In the genomic region with DNA sequence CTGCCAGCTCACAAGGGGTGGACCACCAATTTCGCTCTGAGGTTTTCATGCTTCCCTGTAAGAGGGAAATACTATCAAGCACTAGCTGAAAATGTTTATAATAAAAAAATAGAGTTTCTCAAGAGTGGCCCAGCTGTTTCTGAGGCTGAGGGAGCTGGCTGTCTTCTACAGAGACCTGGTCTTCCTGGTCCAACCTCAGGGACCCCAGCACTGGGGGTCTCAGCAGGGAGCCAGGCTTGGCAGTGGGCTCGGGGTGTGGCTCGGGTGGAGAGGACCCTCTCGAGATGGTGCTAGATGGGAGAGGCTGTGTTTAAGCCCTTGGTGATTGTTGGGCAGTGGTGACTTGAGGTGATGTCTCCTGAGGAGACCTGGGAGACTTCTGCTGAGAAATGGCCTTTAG, we compare ENCODE assay signal across 22 cellular contexts.
A peak's percentile ranks its signal among the peaks of the same experiment; 100 is the strongest.
DNase-seq lines count a peak whose midpoint lies in the region; FAIRE-seq and TF ChIP-seq lines count a peak whose summit lies in the region.
"Had no signal": no experiment of that assay in that cellular context is flagged by ENCODE, and none has a peak within 500 bp of the region (broad histone marks: within the 10 kb centered on the region; RNA-seq: fewer than 3 reads in every experiment).

No MANE protein-coding gene starts in this region.

- TF ChIP-seq CTCF in CD14-positive monocyte (IDR thresholded peaks at IDR 0.05): no peak
- TF ChIP-seq CTCF in kidney (IDR thresholded peaks at IDR 0.05; ENCODE audit: borderline replicate concordance, extremely low read depth, insufficient read depth): no peak
- TF ChIP-seq CTCF in sigmoid colon (IDR thresholded peaks at IDR 0.05): no peak
- no peak for TF ChIP-seq CTCF in osteoblast (IDR thresholded peaks at IDR 0.05; ENCODE audit: extremely low read depth, low read depth, low read length)

- no peaks in the 10 kb centered on the region for H3K36me3 ChIP-seq in kidney (ENCODE audit: control insufficient read depth in 1 of 2, insufficient read depth in 2 of 2, low read length in 2 of 2)
- no peaks in the 10 kb centered on the region for H3K36me3 ChIP-seq in sigmoid colon
- H3K36me3 ChIP-seq in mesendoderm (ENCODE audit: control insufficient read depth, insufficient read depth, low read length): no peaks in the 10 kb centered on the region
- H3K36me3 ChIP-seq in osteoblast (ENCODE audit: insufficient read depth, low read length): no peaks in the 10 kb centered on the region
- H3K36me3 ChIP-seq: BE2C; BLaER1 treated with 17β-estradiol and CSF1 and Interleukin-3, amounts not matched to agents 10 nM and 100 nM; HAP-1 had no signal

- H3K4me1 ChIP-seq in kidney (ENCODE audit: control insufficient read depth in 1 of 2, insufficient read depth in 1 of 2, low read depth in 1 of 2, low read length in 2 of 2) (no peaks in the 10 kb centered on the region), sigmoid colon (no peaks in the 10 kb centered on the region), mesendoderm (ENCODE audit: control insufficient read depth, low read depth, low read length) (no peaks in the 10 kb centered on the region), osteoblast (ENCODE audit: insufficient read depth, low read length) (no peaks in the 10 kb centered on the region)
- H3K4me1 ChIP-seq: BE2C, HAP-1 had no signal

- no peak overlapping the region for H3K56ac ChIP-seq in mesendoderm (ENCODE audit: low read length)

- H3K4me2 ChIP-seq in mesendoderm (ENCODE audit: low read length) (no peak overlapping the region), osteoblast (ENCODE audit: insufficient read depth, low read length) (no peak overlapping the region)
- H3K4me2 ChIP-seq: A549; BLaER1 treated with 17β-estradiol and CSF1 and Interleukin-3, amounts not matched to agents 10 nM and 100 nM; GM23338 had no signal

- H3K23ac ChIP-seq in mesendoderm (ENCODE audit: low read length): no peak overlapping the region

- no peak overlapping the region for H3K18ac ChIP-seq in mesendoderm (ENCODE audit: low read length)

- no peak overlapping the region for H4K5ac ChIP-seq in mesendoderm (ENCODE audit: low read length)

- H3K4me1 Mint-ChIP-seq in CD14-positive monocyte: no peaks in the 10 kb centered on the region
- H3K4me1 Mint-ChIP-seq: CD4-positive, alpha-beta memory T cell; GM23338 had no signal

- no peak overlapping the region for H3K4ac ChIP-seq in mesendoderm (ENCODE audit: low read depth, low read length)

- H3K9me3 ChIP-seq in kidney (ENCODE audit: control insufficient read depth in 1 of 2, low read length in 2 of 2): peaks cover 0 to 12% of the 10 kb centered on the region in 2 donors
- H3K9me3 ChIP-seq in sigmoid colon: peaks cover 0 to 6% (median 0%) of the 10 kb centered on the region in 4 donors
- peaks cover 3% of the 10 kb centered on the region for H3K9me3 ChIP-seq in osteoblast (ENCODE audit: low read depth, low read length)
- H3K9me3 ChIP-seq: BE2C, HAP-1 had no signal

- no peak for TF ChIP-seq EP300 in sigmoid colon (IDR thresholded peaks at IDR 0.05)

- DNase-seq in CD14-positive monocyte (ENCODE audit: low spot score): peak; percentile 8
- peak; percentile 15 for DNase-seq in kidney
- DNase-seq in sigmoid colon: peak; percentile 27
- DNase-seq in mesendoderm: no peak
- DNase-seq in osteoblast (ENCODE audit: insufficient read length, low spot score, missing footprints): no peak
- DNase-seq in H54 (ENCODE audit: insufficient read length, low spot score): no peak
- DNase-seq: 8988T; ACHN; AML-193; BE2C; Calu3; CD4-positive, alpha-beta memory T cell; COR-L47; DMS53; DMS79 treated with DMSO at 0.1 percent for 48 hours; GF-D8; HFFc6 had no signal

- TF ChIP-seq POLR2A in sigmoid colon (IDR thresholded peaks at IDR 0.05): no peak
- TF ChIP-seq POLR2A in H54 (IDR thresholded peaks at IDR 0.05; ENCODE audit: low read depth, low read length): no peak

- intact Hi-C loops in CD14-positive monocyte (cut with micrococcal nuclease) (no loop called here), kidney (cut with DNase I) (no loop called here), sigmoid colon (cut with DNase I) (no loop called here)

- no peak overlapping the region for H2BK5ac ChIP-seq in mesendoderm (ENCODE audit: low read length)

- H3K9ac ChIP-seq in kidney (ENCODE audit: low read length in 2 of 2): no peak overlapping the region
- H3K9ac ChIP-seq in mesendoderm (ENCODE audit: low read length): no peak overlapping the region
- H3K9ac ChIP-seq: BLaER1 treated with 17β-estradiol and CSF1 and Interleukin-3, amounts not matched to agents 10 nM and 100 nM had no signal

- H3K79me2 ChIP-seq in mesendoderm (ENCODE audit: control insufficient read depth, insufficient read depth, low read length): no peaks in the 10 kb centered on the region
- H3K79me2 ChIP-seq in osteoblast (ENCODE audit: insufficient read depth, low read length): no peaks in the 10 kb centered on the region

- no peak overlapping the region for H2BK15ac ChIP-seq in mesendoderm (replicated peaks; ENCODE audit: low read depth)

- no peaks in the 10 kb centered on the region for H3K36me3 Mint-ChIP-seq in CD14-positive monocyte
- H3K36me3 Mint-ChIP-seq: CD4-positive, alpha-beta memory T cell had no signal

- no peaks in the 10 kb centered on the region for H4K20me1 ChIP-seq in osteoblast (ENCODE audit: insufficient read depth, low read length)
- H4K20me1 ChIP-seq: BLaER1 treated with 17β-estradiol and CSF1 and Interleukin-3, amounts not matched to agents 10 nM and 100 nM had no signal

- no peak overlapping the region for H2BK120ac ChIP-seq in mesendoderm (ENCODE audit: low read depth, low read length)

- H2AK5ac ChIP-seq in mesendoderm (ENCODE audit: low read length): no peak overlapping the region

- H3K79me1 ChIP-seq in mesendoderm (ENCODE audit: low read length): no peaks in the 10 kb centered on the region

- H3K4me3 Mint-ChIP-seq in CD14-positive monocyte: no peak overlapping the region
- H3K4me3 Mint-ChIP-seq: CD4-positive, alpha-beta memory T cell; GM23338; HFFc6 had no signal

- no peak overlapping the region for H2AFZ ChIP-seq in osteoblast (ENCODE audit: low read length)
- H2AFZ ChIP-seq: GM23338 had no signal

- no peak overlapping the region for H4K8ac ChIP-seq in mesendoderm (ENCODE audit: low read depth, low read length)

- FAIRE-seq in kidney (lab: Jason Lieb, UNC): no peak
- FAIRE-seq in H54 (lab: Jason Lieb, UNC): no peak
- FAIRE-seq: A549, GM12891 had no signal

- H3K27ac Mint-ChIP-seq in CD14-positive monocyte: no peak overlapping the region
- H3K27ac Mint-ChIP-seq: CD4-positive, alpha-beta memory T cell; GM23338; HFFc6 had no signal

- 87 to 97% methylated on average over 4 of the region's 4 CpGs for WGBS in sigmoid colon, 2 donors
- WGBS in mesendoderm (ENCODE audit: extremely low coverage, insufficient coverage, low lambda C conversion rate): no CpG with 5 or more reads among the region's 4 CpGs

- H3K4me3 ChIP-seq in kidney (ENCODE audit: low read length in 2 of 2) (no peak overlapping the region), sigmoid colon (no peak overlapping the region), mesendoderm (ENCODE audit: low read length) (no peak overlapping the region), osteoblast (ENCODE audit: insufficient read depth, low read length) (no peak overlapping the region)
- H3K4me3 ChIP-seq: A549; BLaER1 treated with 17β-estradiol and CSF1 and Interleukin-3, amounts not matched to agents 10 nM and 100 nM; GM23338; HAP-1 had no signal

- peaks cover 15 to 47% (median 32%) of the 10 kb centered on the region in 7 donors for H3K9me3 Mint-ChIP-seq in CD14-positive monocyte

- H3K27me3 Mint-ChIP-seq in CD14-positive monocyte (ENCODE audit: low read depth in 3 of 3): no peaks in the 10 kb centered on the region

- H3K27ac ChIP-seq in kidney (ENCODE audit: low read depth in 2 of 2, low read length in 2 of 2): no peak overlapping the region
- no peak overlapping the region for H3K27ac ChIP-seq in sigmoid colon
- H3K27ac ChIP-seq in mesendoderm (ENCODE audit: low read depth, low read length): no peak overlapping the region
- no peak overlapping the region for H3K27ac ChIP-seq in osteoblast (ENCODE audit: low read depth, low read length)
- H3K27ac ChIP-seq: A549; BLaER1 treated with 17β-estradiol and CSF1 and Interleukin-3, amounts not matched to agents 10 nM and 100 nM had no signal

- H3K27me3 ChIP-seq in sigmoid colon (no peaks in the 10 kb centered on the region), mesendoderm (ENCODE audit: insufficient read depth, low read length, poor library complexity) (no peaks in the 10 kb centered on the region), osteoblast (ENCODE audit: insufficient read depth, low read length) (no peaks in the 10 kb centered on the region)
- H3K27me3 ChIP-seq: BE2C; BLaER1 treated with 17β-estradiol and CSF1 and Interleukin-3, amounts not matched to agents 10 nM and 100 nM had no signal

Comparison
In these comparisons a context has a peak if more than half of its experiments do, and no peak if none do; other contexts are left out.
1. DNase-seq: peak in CD14-positive monocyte (single experiment), kidney (single experiment) and sigmoid colon (single experiment); none in mesendoderm (single experiment), osteoblast (single experiment) and H54 (single experiment).